25 cellular contexts compared by ENCODE assay signal in genomic region chr12:130522244-130522834, GRCh38.
"Had no signal": no experiment of that assay in that cellular context is flagged by ENCODE, and none has a peak within 500 bp of the region (broad histone marks: within the 10 kb centered on the region; RNA-seq: fewer than 3 reads in every experiment).

No MANE protein-coding gene starts in this region.

- H3K27me3 Mint-ChIP-seq: dendritic cell treated with granulocyte-macrophage colony-stimulating factor and Interleukin-4, amounts not matched to agents 40 ng/mL and 50 ng/mL, for 4 days had no signal

- H3K4me3 Mint-ChIP-seq: dendritic cell treated with granulocyte-macrophage colony-stimulating factor and Interleukin-4, amounts not matched to agents 40 ng/mL and 50 ng/mL, for 4 days; effector memory CD8-positive, alpha-beta T cell; endodermal cell had no signal

- H3K27me3 ChIP-seq: colonic mucosa, esophagus muscularis mucosa, esophagus squamous epithelium, foreskin keratinocyte, gastrocnemius medialis had no signal

- H3K27ac ChIP-seq: colonic mucosa, coronary artery, dorsolateral prefrontal cortex, epithelial cell of prostate, esophagus muscularis mucosa, esophagus squamous epithelium, foreskin keratinocyte, gastrocnemius medialis, gastroesophageal sphincter, heart left ventricle, heart right ventricle had no signal

- H3K27ac Mint-ChIP-seq: dendritic cell treated with granulocyte-macrophage colony-stimulating factor and Interleukin-4, amounts not matched to agents 40 ng/mL and 50 ng/mL, for 4 days; effector memory CD8-positive, alpha-beta T cell; endodermal cell had no signal

- H3K36me3 ChIP-seq: colonic mucosa, esophagus muscularis mucosa, esophagus squamous epithelium, gastrocnemius medialis, gastroesophageal sphincter, heart left ventricle, heart right ventricle had no signal

- H3K4me1 Mint-ChIP-seq: endodermal cell had no signal

- ATAC-seq: effector memory CD8-positive, alpha-beta T cell; esophagus mucosa; foreskin keratinocyte; gastrocnemius medialis; gastroesophageal sphincter; heart left ventricle; heart right ventricle had no signal

- H3K4me3 ChIP-seq: colonic mucosa, coronary artery, dorsolateral prefrontal cortex, esophagus muscularis mucosa, esophagus squamous epithelium, gastrocnemius medialis, gastroesophageal sphincter, heart left ventricle, heart right ventricle had no signal

- H3K4me1 ChIP-seq: colonic mucosa, esophagus muscularis mucosa, esophagus squamous epithelium, foreskin keratinocyte, gastrocnemius medialis, gastroesophageal sphincter, heart left ventricle, heart right ventricle had no signal

- H3K9me3 ChIP-seq: colonic mucosa, esophagus squamous epithelium, gastrocnemius medialis had no signal

- H3K9me3 Mint-ChIP-seq: dendritic cell treated with granulocyte-macrophage colony-stimulating factor and Interleukin-4, amounts not matched to agents 40 ng/mL and 50 ng/mL, for 4 days; endodermal cell had no signal

- DNase-seq: colonic mucosa; cortex of kidney; dermis blood vessel endothelial cell; dorsolateral prefrontal cortex; effector CD4-positive, alpha-beta T cell; effector CD8-positive, alpha-beta T cell; effector memory CD4-positive, alpha-beta T cell; effector memory CD8-positive, alpha-beta T cell; endodermal cell; erythroblast; esophagus squamous epithelium; foreskin fibroblast; foreskin keratinocyte; foreskin melanocyte; gastrocnemius medialis; glutamatergic neuron; head of caudate nucleus; heart left ventricle; heart right ventricle had no signal
